In genomic region chr1:50622259-50622658, GRCh38 we compare ENCODE assay signal across 30 cellular contexts.
"Had no signal": no experiment of that assay in that cellular context is flagged by ENCODE, and none has a peak within 500 bp of the region (broad histone marks: within the 10 kb centered on the region; RNA-seq: fewer than 3 reads in every experiment).

No MANE protein-coding gene starts in this region.

- DNase-seq: activated CD4-positive, alpha-beta memory T cell treated with anti-CD3 and anti-CD28 coated beads, Interleukin-2, amount 10 ng/mL, durations not matched to agents 7 days and 5 days; activated CD4-positive, alpha-beta T cell treated with anti-CD3 and anti-CD28 coated beads for 1 hour; activated CD4-positive, alpha-beta T cell treated with anti-CD3 and anti-CD28 coated beads for 4 hours; activated CD4-positive, alpha-beta T cell treated with anti-CD3 and anti-CD28 coated beads, Interleukin-2, amount 10 ng/mL, durations not matched to agents 7 days and 5 days; activated CD4-positive, alpha-beta T cell treated with anti-CD3 and anti-CD28 coated beads, Interleukin-2, amount 50 U/mL, for 4 hours; activated CD4-positive, CD25-positive, alpha-beta regulatory T cell; activated CD8-positive, alpha-beta memory T cell treated with anti-CD3 and anti-CD28 coated beads, Interleukin-2, amount 50 U/mL, for 48 hours; activated gamma-delta T cell; activated naive CD4-positive, alpha-beta T cell; activated naive CD4-positive, alpha-beta T cell treated with anti-CD3 and anti-CD28 coated beads, Interleukin-2, amount 10 ng/mL, durations not matched to agents 7 days and 5 days; activated naive CD8-positive, alpha-beta T cell treated with anti-CD3 and anti-CD28 coated beads, Interleukin-2, amount 10 ng/mL, durations not matched to agents 7 days and 5 days; activated T-cell treated with anti-CD3 and anti-CD28 coated beads for 4 hours; activated T-cell treated with anti-CD3 and anti-CD28 coated beads, Interleukin-2, amount 50 U/mL, for 24 hours; activated T-cell treated with anti-CD3 and anti-CD28 coated beads, Interleukin-2, amount 50 U/mL, for 72 hours; central memory CD4-positive, alpha-beta T cell; cerebellar nuclear complex; colonic mucosa; effector CD8-positive, alpha-beta T cell; esophagus squamous epithelium; foreskin melanocyte; head of caudate nucleus; T-helper 17 cell; T1000; WERI-Rb-1 had no signal

- H3K4me1 ChIP-seq: ascending aorta, breast epithelium, colonic mucosa had no signal

- H3K27ac ChIP-seq: ascending aorta, breast epithelium, cardiac muscle cell, colonic mucosa, WERI-Rb-1 had no signal

- H3K9me3 ChIP-seq: ascending aorta, breast epithelium, colonic mucosa, esophagus squamous epithelium had no signal

- ATAC-seq: activated naive CD4-positive, alpha-beta T cell treated with anti-CD3 and anti-CD28 coated beads, Interleukin-2, amount 50 U/mL, for 72 hours; activated T-cell treated with anti-CD3 and anti-CD28 coated beads, Interleukin-2, amount 50 U/mL, for 72 hours; T-helper 17 cell had no signal

- FAIRE-seq: endometrium, endothelial cell of umbilical vein had no signal

- H3K4me3 ChIP-seq: ascending aorta, breast epithelium, cardiac muscle cell, colonic mucosa, esophagus squamous epithelium had no signal

- H3K36me3 ChIP-seq: ascending aorta, breast epithelium, cardiac muscle cell, colonic mucosa, esophagus squamous epithelium, WERI-Rb-1 had no signal

- H3K27me3 ChIP-seq: ascending aorta, breast epithelium, cardiac muscle cell, colonic mucosa, esophagus squamous epithelium had no signal
